Comparison of ENCODE assay signal across 21 cellular contexts in genomic region chr3:69494091-69494659, GRCh38.
"Had no signal": no experiment of that assay in that cellular context is flagged by ENCODE, and none has a peak within 500 bp of the region (broad histone marks: within the 10 kb centered on the region; RNA-seq: fewer than 3 reads in every experiment).

No MANE protein-coding gene starts in this region.

- DNase-seq: esophagus squamous epithelium; foreskin keratinocyte; head of caudate nucleus; hypothalamus; kidney glomerular epithelial cell; mesenchymal stem cell; midbrain; naive thymus-derived CD4-positive, alpha-beta T cell; nephron progenitor cell; psoas muscle; retina; sigmoid colon; small intestine; stimulated activated CD4-positive, alpha-beta T cell treated with anti-CD3 and anti-CD28 coated beads, Interleukin-12 subunit alpha, Interleukin-12 subunit beta, amount 100 ng/mL, for 4 hours; stimulated activated naive CD4-positive, alpha-beta T cell; stomach; substantia nigra; transverse colon had no signal

- H3K27ac ChIP-seq: esophagus squamous epithelium, foreskin keratinocyte, psoas muscle, sigmoid colon, stomach, thoracic aorta, transverse colon had no signal

- H3K4me1 ChIP-seq: esophagus squamous epithelium, foreskin keratinocyte, psoas muscle, sigmoid colon, stomach, transverse colon had no signal

- H3K36me3 ChIP-seq: esophagus squamous epithelium, sigmoid colon, stomach, thoracic aorta, transverse colon had no signal

- H3K4me3 ChIP-seq: esophagus squamous epithelium, lung, psoas muscle, sigmoid colon, stomach, thoracic aorta, transverse colon had no signal

- H3K27me3 ChIP-seq: esophagus squamous epithelium, foreskin keratinocyte, sigmoid colon, stomach, transverse colon had no signal

- ATAC-seq: foreskin keratinocyte; left lobe of liver; naive thymus-derived CD4-positive, alpha-beta T cell; psoas muscle had no signal

- H3K9me3 ChIP-seq: esophagus squamous epithelium, psoas muscle, stomach, thoracic aorta, transverse colon had no signal
